Comparison of ENCODE assay signal across 30 cellular contexts in genomic region chr12:18811268-18811667, GRCh38.
DNase-seq lines count a peak whose midpoint lies in the region; ATAC-seq and TF ChIP-seq lines count a peak whose summit lies in the region.
"Had no signal": no experiment of that assay in that cellular context is flagged by ENCODE, and none has a peak within 500 bp of the region (broad histone marks: within the 10 kb centered on the region; RNA-seq: fewer than 3 reads in every experiment).

No MANE protein-coding gene starts in this region.

- H3K4me3 Mint-ChIP-seq in type B pancreatic cell = no peak overlapping the region
- H3K4me3 Mint-ChIP-seq: activated CD4-positive, alpha-beta T cell treated with anti-CD3 and anti-CD28 coated beads for 36 hours; activated T-cell treated with anti-CD3 and anti-CD28 coated beads, Interleukin-2, amount 50 U/mL, for 24 hours; endodermal cell; T-helper 1 cell treated with Interleukin-12 subunit alpha and Interleukin-12 subunit beta and Interleukin-4 antibody, amounts not matched to agents 30 μg/mL and 1 μg/mL, for 36 hours had no signal

- POLR2A ChIA-PET in HEK293T (lab: Yijun Ruan, JAX) = no interaction called here

- no peaks in the 10 kb centered on the region for H3K9me3 Mint-ChIP-seq in type B pancreatic cell
- H3K9me3 Mint-ChIP-seq: activated T-cell treated with anti-CD3 and anti-CD28 coated beads, Interleukin-2, amount 50 U/mL, for 24 hours; T-helper 1 cell treated with Interleukin-12 subunit alpha and Interleukin-12 subunit beta and Interleukin-4 antibody, amounts not matched to agents 30 μg/mL and 1 μg/mL, for 36 hours had no signal

- no peaks in the 10 kb centered on the region for H3K27me3 ChIP-seq in right cardiac atrium (ENCODE audit: control insufficient read depth, insufficient read depth)
- H3K27me3 ChIP-seq in right atrium auricular region = no peaks in the 10 kb centered on the region
- H3K27me3 ChIP-seq: BLaER1 treated with 17β-estradiol and CSF1 and Interleukin-3, amounts not matched to agents 10 nM and 100 nM; breast epithelium; esophagus muscularis mucosa; SJCRH30; uterus had no signal

- no peaks in the 10 kb centered on the region for H3K4me1 Mint-ChIP-seq in type B pancreatic cell (ENCODE audit: unreplicated experiment)
- H3K4me1 Mint-ChIP-seq: activated CD4-positive, alpha-beta T cell treated with anti-CD3 and anti-CD28 coated beads for 36 hours; naive B cell had no signal

- intact Hi-C loops in right cardiac atrium (cut with DNase I) = no loop called here

- no peaks in the 10 kb centered on the region for H3K9me3 ChIP-seq in right cardiac atrium (ENCODE audit: control insufficient read depth, low read length)
- H3K9me3 ChIP-seq in right atrium auricular region = no peaks in the 10 kb centered on the region
- H3K9me3 ChIP-seq: breast epithelium, esophagus muscularis mucosa, SJCRH30, uterus had no signal

- H3K27ac ChIP-seq in right cardiac atrium (ENCODE audit: low read length) = peak overlapping the region; percentile 64
- peak overlapping the region in 1 of 2 donors; percentile 46 for H3K27ac ChIP-seq in right atrium auricular region
- H3K27ac ChIP-seq: breast epithelium, coronary artery, esophagus muscularis mucosa, PC-9, SJCRH30, uterus had no signal

- H3K4me1 ChIP-seq in right cardiac atrium (ENCODE audit: control insufficient read depth, insufficient read depth, low read length) (peaks cover 4% of the 10 kb centered on the region), right atrium auricular region (peaks cover 0 to 19% of the 10 kb centered on the region in 2 donors)
- H3K4me1 ChIP-seq: breast epithelium, esophagus muscularis mucosa, SJCRH30, uterus had no signal

- TF ChIP-seq CTCF in right atrium auricular region (IDR thresholded peaks at IDR 0.05) = no peak
- no peak for TF ChIP-seq CTCF in fibroblast of pulmonary artery (IDR thresholded peaks at IDR 0.05; ENCODE audit: low read length, missing control alignments)
- no peak for TF ChIP-seq CTCF in type B pancreatic cell (conservative IDR thresholded peaks at IDR 0.05)

- no peak for ATAC-seq in right cardiac atrium
- ATAC-seq: activated CD4-positive, alpha-beta T cell treated with anti-CD3 and anti-CD28 coated beads for 36 hours; HCT116 had no signal

- no peaks in the 10 kb centered on the region for H3K36me3 ChIP-seq in right atrium auricular region
- H3K36me3 ChIP-seq: BLaER1 treated with 17β-estradiol and CSF1 and Interleukin-3, amounts not matched to agents 10 nM and 100 nM; breast epithelium; esophagus muscularis mucosa; SJCRH30; uterus had no signal

- DNase-seq in right cardiac atrium (no peak), right atrium auricular region (ENCODE audit: low spot score) (no peak), SIG-M5 (lab: John Stamatoyannopoulos, UW) (peak; percentile 6), fibroblast of pulmonary artery (ENCODE audit: low read depth) (peak; percentile 31), HEK293T (ENCODE audit: extremely low spot score) (no peak), type B pancreatic cell (ENCODE audit: extremely low spot score, unreplicated experiment) (no peak)
- no peak for DNase-seq in activated T-cell treated with anti-CD3 and anti-CD28 coated beads, Interleukin-2, amount 50 U/mL, for 1 hour
- DNase-seq in activated CD4-positive, alpha-beta T cell treated with anti-CD3 and anti-CD28 coated beads, Interleukin-2, amount 50 U/mL, for 1 hour = no peak
- DNase-seq: activated CD4-positive, alpha-beta T cell treated with anti-CD3 and anti-CD28 coated beads for 36 hours; activated CD8-positive, alpha-beta memory T cell treated with anti-CD3 and anti-CD28 coated beads for 24 hours; activated naive CD4-positive, alpha-beta T cell treated with Interleukin-2 at 50 U/mL for 16 hours; activated T-cell treated with anti-CD3 and anti-CD28 coated beads, Interleukin-2, amount 50 U/mL, for 24 hours; amniotic stem cell; endodermal cell; glutamatergic neuron; naive B cell; NCI-H2081; NCI-H345; NCI-H774; occipital lobe; PC-9; SJCRH30; stimulated activated naive CD4-positive, alpha-beta T cell; uterus had no signal

- H3K4me3 ChIP-seq in right cardiac atrium (ENCODE audit: low read length) = no peak overlapping the region
- H3K4me3 ChIP-seq in right atrium auricular region = no peak overlapping the region
- H3K4me3 ChIP-seq in fibroblast of pulmonary artery (replicated peaks; ENCODE audit: low read depth, low read length) = no peak overlapping the region
- H3K4me3 ChIP-seq: BLaER1 treated with 17β-estradiol and CSF1 and Interleukin-3, amounts not matched to agents 10 nM and 100 nM; breast epithelium; coronary artery; esophagus muscularis mucosa; PC-9; SJCRH30; uterus had no signal

- CTCF ChIA-PET in HEK293T (lab: Yijun Ruan, JAX) = interaction anchor here (0.5 kb wide), 1 partner anchor 55 kb away, joined by 3 read pairs; no protein-coding TSS in a partner anchor

- H3K27me3 Mint-ChIP-seq in type B pancreatic cell = peaks cover 44% of the 10 kb centered on the region
- H3K27me3 Mint-ChIP-seq: activated CD4-positive, alpha-beta T cell treated with anti-CD3 and anti-CD28 coated beads for 36 hours; activated T-cell treated with anti-CD3 and anti-CD28 coated beads, Interleukin-2, amount 50 U/mL, for 24 hours; naive B cell had no signal

- no peak overlapping the region for H3K27ac Mint-ChIP-seq in type B pancreatic cell
- H3K27ac Mint-ChIP-seq: activated CD4-positive, alpha-beta T cell treated with anti-CD3 and anti-CD28 coated beads for 36 hours; activated T-cell treated with anti-CD3 and anti-CD28 coated beads, Interleukin-2, amount 50 U/mL, for 24 hours; endodermal cell; T-helper 1 cell treated with Interleukin-12 subunit alpha and Interleukin-12 subunit beta and Interleukin-4 antibody, amounts not matched to agents 30 μg/mL and 1 μg/mL, for 36 hours had no signal

- H3K36me3 Mint-ChIP-seq in type B pancreatic cell = peaks cover 4% of the 10 kb centered on the region
- H3K36me3 Mint-ChIP-seq: naive B cell had no signal

- WGBS in right cardiac atrium = 20% methylated on average over 3 of the region's 3 CpGs

TF ChIP-seq in HEK293T, 16 proteins besides CTCF, POLR2A, EP300 and RAD21:
- no peak for TF ChIP-seq NFRKB (IDR thresholded peaks at IDR 0.05)
- no peak for TF ChIP-seq ZNF384 (IDR thresholded peaks at IDR 0.05)
- TF ChIP-seq LEF1 (IDR thresholded peaks at IDR 0.05; ENCODE audit: borderline replicate concordance) = no peak
- no peak for TF ChIP-seq SUZ12 (IDR thresholded peaks at IDR 0.05)
- TF ChIP-seq L3MBTL2 (conservative IDR thresholded peaks at IDR 0.05) = no peak

Comparison
In these comparisons a context has a peak if more than half of its experiments do, and no peak if none do; other contexts are left out.
1. DNase-seq: peak in SIG-M5 (single experiment) and fibroblast of pulmonary artery (single experiment); none in right cardiac atrium (0 of 3), right atrium auricular region (single experiment), activated T-cell treated with anti-CD3 and anti-CD28 coated beads, Interleukin-2, amount 50 U/mL, for 1 hour (single experiment), HEK293T (single experiment), activated CD4-positive, alpha-beta T cell treated with anti-CD3 and anti-CD28 coated beads, Interleukin-2, amount 50 U/mL, for 1 hour (single experiment) and type B pancreatic cell (single experiment).